Comparison of ENCODE assay signal across 34 cellular contexts in genomic region chr4:148289740-148290139, GRCh38.
DNase-seq lines count a peak whose midpoint lies in the region; ATAC-seq and TF ChIP-seq lines count a peak whose summit lies in the region.
"Had no signal": no experiment of that assay in that cellular context is flagged by ENCODE, and none has a peak within 500 bp of the region (broad histone marks: within the 10 kb centered on the region; RNA-seq: fewer than 3 reads in every experiment).

No MANE protein-coding gene starts in this region.

- WGBS in thyroid gland, 2 donors: 58 to 63% methylated on average over 4 of the region's 4 CpGs

- no peak overlapping the region for H3K27ac ChIP-seq in thyroid gland
- H3K27ac ChIP-seq: coronary artery, HL-60, KMS-11, pancreas, thoracic aorta had no signal

- peaks cover 3% of the 10 kb centered on the region for H3K27me3 Mint-ChIP-seq in brain
- no peaks in the 10 kb centered on the region for H3K27me3 Mint-ChIP-seq in activated T-helper 17 cell treated with anti-CD3 and anti-CD28 coated beads, Interleukin-2, amount 50 U/mL, for 72 hours
- H3K27me3 Mint-ChIP-seq: activated CD8-positive, alpha-beta memory T cell treated with anti-CD3 and anti-CD28 coated beads, Interleukin-2, amount 10 ng/mL, durations not matched to agents 7 days and 5 days; activated naive CD8-positive, alpha-beta T cell treated with anti-CD3 and anti-CD28 coated beads, Interleukin-2, amount 10 ng/mL, durations not matched to agents 7 days and 5 days; CD4-positive, alpha-beta T cell; effector memory CD8-positive, alpha-beta T cell; stimulated activated naive CD8-positive, alpha-beta T cell treated with anti-CD3 and anti-CD28 coated beads, Interleukin-15, amount 100 ng/mL, for 72 hours had no signal

- no peak for TF ChIP-seq POLR2A in thyroid gland (IDR thresholded peaks at IDR 0.05)

- TF ChIP-seq CTCF in brain (conservative IDR thresholded peaks at IDR 0.05): no peak
- TF ChIP-seq CTCF in mucosa of descending colon (IDR thresholded peaks at IDR 0.05): no peak
- no peak for TF ChIP-seq CTCF in thyroid gland (IDR thresholded peaks at IDR 0.05)

- H3K9me3 ChIP-seq in mucosa of descending colon: no peaks in the 10 kb centered on the region
- no peaks in the 10 kb centered on the region for H3K9me3 ChIP-seq in thyroid gland
- H3K9me3 ChIP-seq: pancreas, right atrium auricular region, SK-N-SH, thoracic aorta had no signal

- peaks cover 52% of the 10 kb centered on the region for H3K4me1 Mint-ChIP-seq in brain
- H3K4me1 Mint-ChIP-seq in activated T-helper 17 cell treated with anti-CD3 and anti-CD28 coated beads, Interleukin-2, amount 50 U/mL, for 72 hours: no peaks in the 10 kb centered on the region
- H3K4me1 Mint-ChIP-seq: activated CD8-positive, alpha-beta memory T cell treated with anti-CD3 and anti-CD28 coated beads, Interleukin-2, amount 10 ng/mL, durations not matched to agents 7 days and 5 days; stimulated activated naive CD8-positive, alpha-beta T cell treated with anti-CD3 and anti-CD28 coated beads, Interleukin-15, amount 100 ng/mL, for 72 hours had no signal

- no peaks in the 10 kb centered on the region for H3K36me3 ChIP-seq in mucosa of descending colon (ENCODE audit: low read depth)
- no peaks in the 10 kb centered on the region for H3K36me3 ChIP-seq in thyroid gland
- H3K36me3 ChIP-seq: pancreas, right atrium auricular region, thoracic aorta had no signal

- H3K4me1 ChIP-seq in mucosa of descending colon (ENCODE audit: low read depth): peaks cover 12% of the 10 kb centered on the region
- H3K4me1 ChIP-seq in thyroid gland: peaks cover 25 to 26% of the 10 kb centered on the region in 2 donors

- H3K27me3 ChIP-seq in thyroid gland: no peaks in the 10 kb centered on the region
- H3K27me3 ChIP-seq: pancreas, right atrium auricular region had no signal

- DNase-seq in Right ventricle myocardium superior: no peak
- DNase-seq in Right ventricle myocardium inferior (ENCODE audit: missing footprints): no peak
- DNase-seq in mucosa of descending colon: no peak
- DNase-seq in thyroid gland: peak; percentile 18 to 24
- no peak for DNase-seq in NCI-H1092 (lab: John Stamatoyannopoulos, UW)
- DNase-seq: activated CD4-positive, alpha-beta T cell treated with anti-CD3 and anti-CD28 coated beads, Interleukin-2, amount 50 U/mL, for 4 hours; activated CD8-positive, alpha-beta memory T cell treated with anti-CD3 and anti-CD28 coated beads, Interleukin-2, amount 10 ng/mL, durations not matched to agents 7 days and 5 days; activated gamma-delta T cell treated with Interleukin-2 at 50 U/mL for 16 hours; activated naive CD8-positive, alpha-beta T cell treated with anti-CD3 and anti-CD28 coated beads, Interleukin-2, amount 10 ng/mL, durations not matched to agents 7 days and 5 days; activated T-cell treated with anti-CD3 and anti-CD28 coated beads, Interleukin-2, amount 50 U/mL, for 4 hours; aorta; caudate nucleus; CD4-positive, alpha-beta T cell; effector memory CD8-positive, alpha-beta T cell; H7; head of caudate nucleus; kidney; MM.1S; NCI-H2029; NCI-H748 treated with DMSO at 0.1 percent for 48 hours; OCI-M1; pancreas; SK-N-SH; stimulated activated CD8-positive, alpha-beta memory T cell treated with anti-CD3 and anti-CD28 coated beads, Interleukin-4, amount 100 ng/mL, for 48 hours; stimulated activated naive CD8-positive, alpha-beta T cell treated with anti-CD3 and anti-CD28 coated beads, Interleukin-15, amount 100 ng/mL, for 72 hours had no signal

- ATAC-seq in Right ventricle myocardium superior (ENCODE audit: poor library complexity): peak; percentile 23
- ATAC-seq in Right ventricle myocardium inferior: no peak
- ATAC-seq in mucosa of descending colon: peak; percentile 64
- no peak for ATAC-seq in GM18502 (IDR thresholded peaks at IDR 0.05; ENCODE audit: poor library complexity, unreplicated experiment)
- ATAC-seq in activated T-helper 17 cell treated with anti-CD3 and anti-CD28 coated beads, Interleukin-2, amount 50 U/mL, for 72 hours (replicated peaks): no peak
- ATAC-seq: activated CD4-positive, CD25-positive, alpha-beta regulatory T cell treated with anti-CD3 and anti-CD28 coated beads, Interleukin-2, amount 50 U/mL, for 24 hours; activated CD8-positive, alpha-beta memory T cell treated with anti-CD3 and anti-CD28 coated beads, Interleukin-2, amount 10 ng/mL, durations not matched to agents 7 days and 5 days; activated T-cell treated with anti-CD3 and anti-CD28 coated beads, Interleukin-2, amount 50 U/mL, for 4 hours; effector memory CD8-positive, alpha-beta T cell; stimulated activated naive CD8-positive, alpha-beta T cell treated with anti-CD3 and anti-CD28 coated beads, Interleukin-15, amount 100 ng/mL, for 72 hours had no signal

- H3K4me3 Mint-ChIP-seq in brain: no peak overlapping the region
- H3K4me3 Mint-ChIP-seq in activated T-helper 17 cell treated with anti-CD3 and anti-CD28 coated beads, Interleukin-2, amount 50 U/mL, for 72 hours: no peak overlapping the region
- H3K4me3 Mint-ChIP-seq: activated CD8-positive, alpha-beta memory T cell treated with anti-CD3 and anti-CD28 coated beads, Interleukin-2, amount 10 ng/mL, durations not matched to agents 7 days and 5 days; activated naive CD8-positive, alpha-beta T cell treated with anti-CD3 and anti-CD28 coated beads, Interleukin-2, amount 10 ng/mL, durations not matched to agents 7 days and 5 days; activated T-cell treated with anti-CD3 and anti-CD28 coated beads, Interleukin-2, amount 50 U/mL, for 4 hours; CD4-positive, alpha-beta T cell; effector memory CD8-positive, alpha-beta T cell; stimulated activated naive CD8-positive, alpha-beta T cell treated with anti-CD3 and anti-CD28 coated beads, Interleukin-15, amount 100 ng/mL, for 72 hours had no signal

- intact Hi-C loops in Right ventricle myocardium superior (cut with DNase I) (loop anchor here (10.0 kb wide), 1 partner anchor 155 kb away; the partner anchor contains the start of gene NR3C2), Right ventricle myocardium inferior (cut with DNase I) (loop anchor here (2.0 to 10.0 kb wide), 2 partner anchors 155 to 565 kb away; no protein-coding TSS in a partner anchor), mucosa of descending colon (cut with DNase I, micrococcal nuclease) (no loop called here), thyroid gland (cut with DNase I) (no loop called here)

- no peaks in the 10 kb centered on the region for H3K36me3 Mint-ChIP-seq in brain
- no peaks in the 10 kb centered on the region for H3K36me3 Mint-ChIP-seq in activated T-helper 17 cell treated with anti-CD3 and anti-CD28 coated beads, Interleukin-2, amount 50 U/mL, for 72 hours (ENCODE audit: low read depth)
- H3K36me3 Mint-ChIP-seq: activated CD8-positive, alpha-beta memory T cell treated with anti-CD3 and anti-CD28 coated beads, Interleukin-2, amount 10 ng/mL, durations not matched to agents 7 days and 5 days; activated naive CD8-positive, alpha-beta T cell treated with anti-CD3 and anti-CD28 coated beads, Interleukin-2, amount 10 ng/mL, durations not matched to agents 7 days and 5 days had no signal

- no peaks in the 10 kb centered on the region for H3K9me3 Mint-ChIP-seq in brain
- no peaks in the 10 kb centered on the region for H3K9me3 Mint-ChIP-seq in activated T-helper 17 cell treated with anti-CD3 and anti-CD28 coated beads, Interleukin-2, amount 50 U/mL, for 72 hours
- H3K9me3 Mint-ChIP-seq: activated naive CD8-positive, alpha-beta T cell treated with anti-CD3 and anti-CD28 coated beads, Interleukin-2, amount 10 ng/mL, durations not matched to agents 7 days and 5 days; activated T-cell treated with anti-CD3 and anti-CD28 coated beads, Interleukin-2, amount 50 U/mL, for 4 hours; CD4-positive, alpha-beta T cell; effector memory CD8-positive, alpha-beta T cell; stimulated activated naive CD8-positive, alpha-beta T cell treated with anti-CD3 and anti-CD28 coated beads, Interleukin-15, amount 100 ng/mL, for 72 hours had no signal

- peak overlapping the region in 3 of 5 experiments; percentile 3 to 74 (median 13) for H3K27ac Mint-ChIP-seq in brain
- H3K27ac Mint-ChIP-seq in activated T-helper 17 cell treated with anti-CD3 and anti-CD28 coated beads, Interleukin-2, amount 50 U/mL, for 72 hours: no peak overlapping the region
- H3K27ac Mint-ChIP-seq: activated CD8-positive, alpha-beta memory T cell treated with anti-CD3 and anti-CD28 coated beads, Interleukin-2, amount 10 ng/mL, durations not matched to agents 7 days and 5 days; activated naive CD8-positive, alpha-beta T cell treated with anti-CD3 and anti-CD28 coated beads, Interleukin-2, amount 10 ng/mL, durations not matched to agents 7 days and 5 days; CD4-positive, alpha-beta T cell; effector memory CD8-positive, alpha-beta T cell; stimulated activated naive CD8-positive, alpha-beta T cell treated with anti-CD3 and anti-CD28 coated beads, Interleukin-15, amount 100 ng/mL, for 72 hours had no signal

- H3K4me3 ChIP-seq in mucosa of descending colon: no peak overlapping the region
- H3K4me3 ChIP-seq in thyroid gland (replicated peaks in 1 of 3): no peak overlapping the region
- H3K4me3 ChIP-seq: coronary artery, pancreas, right atrium auricular region, thoracic aorta had no signal

Comparison
In these comparisons a context has a peak if more than half of its experiments do, and no peak if none do; other contexts are left out.
1. ATAC-seq: peak in Right ventricle myocardium superior (single experiment) and mucosa of descending colon (single experiment); none in Right ventricle myocardium inferior (single experiment), GM18502 (single experiment) and activated T-helper 17 cell treated with anti-CD3 and anti-CD28 coated beads, Interleukin-2, amount 50 U/mL, for 72 hours (single experiment).
2. DNase-seq: peak in thyroid gland (2 of 2); none in Right ventricle myocardium superior (single experiment), Right ventricle myocardium inferior (single experiment), mucosa of descending colon (0 of 3) and NCI-H1092 (single experiment).
3. intact Hi-C loops: an anchor here in Right ventricle myocardium superior (10.0 kb wide) and Right ventricle myocardium inferior (2.0 to 10.0 kb wide); none called in mucosa of descending colon and thyroid gland.